ENCODE assay signal across 1 cellular context in genomic region chrX:23373129-23373804, GRCh38.
TF ChIP-seq lines count a peak whose summit lies in the region.

No MANE protein-coding gene starts in this region.

TF ChIP-seq in HepG2, 621 proteins besides CTCF, POLR2A, EP300 and RAD21 (continued from another document):
- TF ChIP-seq TOE1 (CRISPR knock-in tag; IDR thresholded peaks at IDR 0.05) = no peak
- no peak for TF ChIP-seq HDAC2 (CRISPR knock-in tag; IDR thresholded peaks at IDR 0.05)
